In the genomic region with DNA sequence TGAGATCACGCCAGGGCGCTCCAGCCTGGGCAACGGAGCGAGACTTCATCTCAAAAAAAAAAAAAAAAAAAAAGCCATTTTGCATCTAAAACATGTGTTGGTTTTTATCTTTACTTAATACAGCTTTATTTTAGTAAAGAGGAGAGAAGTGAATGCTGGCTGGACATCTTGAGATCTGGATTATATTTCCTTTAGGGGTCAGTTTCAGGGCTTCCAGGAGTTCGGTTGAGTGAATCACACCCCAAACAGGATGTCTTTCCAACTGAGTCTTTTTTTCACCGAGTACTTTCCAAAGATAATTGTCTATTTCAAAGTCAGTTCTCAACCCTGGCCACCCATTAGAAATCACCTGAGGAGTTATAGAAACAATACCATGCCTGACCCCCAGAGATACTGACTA, we compare ENCODE assay signal across 20 cellular contexts. TPM values are rescaled to one million over a fixed set of nuclear protein-coding genes. Genes with fewer than 3 reads are reported as not detected.
DNase-seq lines count a peak whose midpoint lies in the region; TF ChIP-seq lines count a peak whose summit lies in the region.
"Had no signal": no experiment of that assay in that cellular context is flagged by ENCODE, and none has a peak within 500 bp of the region (broad histone marks: within the 10 kb centered on the region; RNA-seq: fewer than 3 reads in every experiment).

No MANE protein-coding gene starts in this region.

- peak overlapping the region; percentile 50 for H3K27ac Mint-ChIP-seq in neural progenitor cell
- H3K27ac Mint-ChIP-seq: activated naive CD4-positive, alpha-beta T cell treated with anti-CD3 and anti-CD28 coated beads, Interleukin-2, amount 50 U/mL, for 72 hours; activated T-cell treated with anti-CD3 and anti-CD28 coated beads, Interleukin-2, amount 50 U/mL, for 24 hours; effector memory CD8-positive, alpha-beta T cell had no signal

- H3K9me3 ChIP-seq in neural progenitor cell (ENCODE audit: low read depth): no peaks in the 10 kb centered on the region
- H3K9me3 ChIP-seq: mucosa of descending colon, upper lobe of left lung had no signal

- no peak overlapping the region for H2AFZ ChIP-seq in neural progenitor cell (replicated peaks)

- H3K9me3 Mint-ChIP-seq in neural progenitor cell: peaks cover 6% of the 10 kb centered on the region
- H3K9me3 Mint-ChIP-seq: activated naive CD4-positive, alpha-beta T cell treated with anti-CD3 and anti-CD28 coated beads, Interleukin-2, amount 50 U/mL, for 72 hours; activated T-cell treated with anti-CD3 and anti-CD28 coated beads, Interleukin-2, amount 50 U/mL, for 24 hours; effector memory CD8-positive, alpha-beta T cell had no signal

- TF ChIP-seq CTCF in AG10803 (conservative IDR thresholded peaks at IDR 0.05; ENCODE audit: low read length) (no peak), choroid plexus epithelial cell (conservative IDR thresholded peaks at IDR 0.05; ENCODE audit: low read depth, low read length) (no peak), neural progenitor cell (IDR thresholded peaks at IDR 0.05) (no peak)

- no peaks in the 10 kb centered on the region for H3K4me1 Mint-ChIP-seq in neural progenitor cell

- no peaks in the 10 kb centered on the region for H3K36me3 ChIP-seq in neural progenitor cell
- H3K36me3 ChIP-seq: upper lobe of left lung had no signal

- H3K4me3 ChIP-seq in AG10803 (ENCODE audit: low read length) (no peak overlapping the region), choroid plexus epithelial cell (ENCODE audit: low read depth, low read length) (no peak overlapping the region), neural progenitor cell (no peak overlapping the region)
- H3K4me3 ChIP-seq: mucosa of descending colon, upper lobe of left lung had no signal

- H3K4me1 ChIP-seq in neural progenitor cell: no peaks in the 10 kb centered on the region
- H3K4me1 ChIP-seq: upper lobe of left lung had no signal

- peak; percentile 67 for DNase-seq in AG10803 (ENCODE audit: low read depth)
- peak; percentile 80 for DNase-seq in HT1080 (ENCODE audit: low read depth)
- peak; percentile 70 for DNase-seq in choroid plexus epithelial cell (ENCODE audit: low read depth)
- DNase-seq in neural progenitor cell (ENCODE audit: low spot score): no peak
- no peak for DNase-seq in NCI-H128 (lab: John Stamatoyannopoulos, UW; ENCODE audit: unreplicated experiment)
- no peak for DNase-seq in NCI-H1105 (lab: John Stamatoyannopoulos, UW)
- no peak for DNase-seq in mesenteric fat pad (ENCODE audit: low spot score)
- no peak for DNase-seq in NCI-H2107 (lab: John Stamatoyannopoulos, UW)
- DNase-seq: ACHN; activated CD4-positive, alpha-beta T cell treated with anti-CD3 and anti-CD28 coated beads, Interleukin-2, amount 50 U/mL, for 1 hour; activated T-cell treated with anti-CD3 and anti-CD28 coated beads, Interleukin-2, amount 50 U/mL, for 24 hours; central memory CD4-positive, alpha-beta T cell; effector memory CD8-positive, alpha-beta T cell; mucosa of descending colon; NCI-H2081; NCI-H526; OCI-M1; stimulated activated naive CD4-positive, alpha-beta T cell; upper lobe of left lung had no signal

- no peaks in the 10 kb centered on the region for H3K79me2 ChIP-seq in neural progenitor cell (ENCODE audit: low read depth)

- no peaks in the 10 kb centered on the region for H3F3A ChIP-seq in neural progenitor cell (ENCODE audit: low read depth)

- no peaks in the 10 kb centered on the region for H3K27me3 Mint-ChIP-seq in neural progenitor cell (ENCODE audit: insufficient read depth, low read depth)
- H3K27me3 Mint-ChIP-seq: activated T-cell treated with anti-CD3 and anti-CD28 coated beads, Interleukin-2, amount 50 U/mL, for 24 hours had no signal

- no peaks in the 10 kb centered on the region for H3K36me3 Mint-ChIP-seq in neural progenitor cell
- H3K36me3 Mint-ChIP-seq: activated naive CD4-positive, alpha-beta T cell treated with anti-CD3 and anti-CD28 coated beads, Interleukin-2, amount 50 U/mL, for 72 hours had no signal

- no peak overlapping the region for H3K4me3 Mint-ChIP-seq in neural progenitor cell
- H3K4me3 Mint-ChIP-seq: activated T-cell treated with anti-CD3 and anti-CD28 coated beads, Interleukin-2, amount 50 U/mL, for 24 hours; effector memory CD8-positive, alpha-beta T cell had no signal

- no peaks in the 10 kb centered on the region for H3K27me3 ChIP-seq in neural progenitor cell
- H3K27me3 ChIP-seq: upper lobe of left lung had no signal

- no peak overlapping the region for H3K27ac ChIP-seq in neural progenitor cell
- H3K27ac ChIP-seq: upper lobe of left lung had no signal

- H3K4me2 ChIP-seq in neural progenitor cell: no peak overlapping the region

- H4K20me1 ChIP-seq in neural progenitor cell (ENCODE audit: low read depth): no peaks in the 10 kb centered on the region

- no peak overlapping the region for H3K9ac ChIP-seq in neural progenitor cell

RNA-seq across cellular contexts. Expression of a gene that starts 16.6 kb away (rescaled TPM):
- total RNA-seq in HT1080 (2014; rRNA removed; shearing (Covaris generic)): 4.8 and 6.3 TPM in 2 replicates
- polyA plus RNA-seq in HT1080 (2015; cell fraction: cytosol; rRNA removed): 7.7 and 8.7 TPM in 2 replicates
- 10.1 and 10.6 TPM in 2 replicates for polyA plus RNA-seq in HT1080 (2015; cell fraction: nucleus; rRNA removed)
- 10.0 and 15.0 TPM in 2 replicates for total RNA-seq in neural progenitor cell (ENCODE audit: low replicate concordance)
- total RNA-seq in mesenteric fat pad: 11.9 TPM

RNA-seq across cellular contexts. Expression of a gene that starts 36.4 kb away (rescaled TPM):
- 19.3 and 21.3 TPM in 2 replicates for total RNA-seq in HT1080 (2014; rRNA removed; shearing (Covaris generic))
- 17.3 and 18.5 TPM in 2 replicates for polyA plus RNA-seq in HT1080 (2015; cell fraction: cytosol; rRNA removed)
- 59.3 and 63.0 TPM in 2 replicates for polyA plus RNA-seq in HT1080 (2015; cell fraction: nucleus; rRNA removed)
- total RNA-seq in neural progenitor cell (ENCODE audit: low replicate concordance) (5.5 and 20.3 TPM in 2 replicates), mesenteric fat pad (24.8 TPM)

Comparison
In these comparisons a context has a peak if more than half of its experiments do, and no peak if none do; other contexts are left out.
1. DNase-seq: peak in AG10803 (single experiment), HT1080 (single experiment) and choroid plexus epithelial cell (single experiment); none in neural progenitor cell (single experiment), NCI-H128 (single experiment), NCI-H1105 (single experiment), mesenteric fat pad (single experiment) and NCI-H2107 (single experiment).